Comparison of ENCODE assay signal across 9 cellular contexts in the genomic region with DNA sequence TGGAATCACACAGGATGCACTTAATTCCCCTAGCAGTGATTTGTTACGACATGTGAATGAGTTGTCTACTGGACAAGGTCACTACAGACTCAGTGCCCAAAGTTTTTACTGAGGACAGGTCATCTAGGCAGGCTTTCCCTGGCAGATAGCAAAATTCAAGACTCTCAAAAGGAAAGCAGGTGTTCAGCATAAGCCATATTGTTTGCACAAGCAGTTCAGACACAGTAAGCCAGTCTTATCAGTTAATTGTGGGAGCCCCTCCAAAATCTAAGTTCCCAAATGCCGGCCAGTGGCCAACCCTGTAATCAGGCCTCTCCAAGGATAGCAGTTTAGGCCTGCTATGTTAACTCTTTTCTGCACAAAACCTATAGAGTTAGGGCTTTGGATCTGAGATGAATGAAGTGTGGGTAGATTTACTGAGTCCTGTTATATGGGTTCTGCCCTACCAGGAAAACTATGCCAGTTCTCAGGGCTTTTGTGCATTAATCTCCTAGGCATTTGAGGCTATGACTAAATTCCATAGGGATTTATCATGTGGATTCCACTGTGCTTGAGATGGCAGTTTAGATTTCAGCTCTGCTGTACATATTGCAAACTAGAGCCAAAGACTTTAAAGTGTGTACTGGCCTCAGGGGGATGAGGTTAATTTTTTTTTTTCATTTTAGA. TPM values are rescaled to one million over a fixed set of nuclear protein-coding genes. Genes with fewer than 3 reads are reported as not detected.
A peak's percentile ranks its signal among the peaks of the same experiment; 100 is the strongest.
DNase-seq lines count a peak whose midpoint lies in the region; TF ChIP-seq lines count a peak whose summit lies in the region.
"Had no signal": no experiment of that assay in that cellular context is flagged by ENCODE, and none has a peak within 500 bp of the region (broad histone marks: within the 10 kb centered on the region; RNA-seq: fewer than 3 reads in every experiment).

No MANE protein-coding gene starts in this region.

- TF ChIP-seq CTCF in adrenal gland (IDR thresholded peaks at IDR 0.05) (no peak), Peyer's patch (IDR thresholded peaks at IDR 0.05) (no peak)

- DNase-seq in HS-5 (ENCODE audit: low read depth) (peak; percentile 88), adrenal gland (peak in 3 of 7 donors; percentile 52 to 60 (median 55)), glomerular visceral epithelial cell (ENCODE audit: extremely low spot score) (peak; percentile 70), stromal cell of bone marrow (ENCODE audit: low read depth) (peak; percentile 86), NOMO-1 treated with DMSO at 0.1 percent for 48 hours (lab: John Stamatoyannopoulos, UW; ENCODE audit: unreplicated experiment) (no peak), DMS153 treated with DMSO at 0.1 percent for 48 hours (lab: John Stamatoyannopoulos, UW; ENCODE audit: unreplicated experiment) (no peak), Peyer's patch (no peak)
- DNase-seq: colonic mucosa, left cardiac atrium had no signal

- H3K27me3 ChIP-seq in adrenal gland (no peaks in the 10 kb centered on the region), Peyer's patch (no peaks in the 10 kb centered on the region)
- H3K27me3 ChIP-seq: colonic mucosa had no signal

- peaks cover 30 to 72% of the 10 kb centered on the region in 2 donors for H3K4me1 ChIP-seq in adrenal gland (replicated peaks in 1 of 2)
- peaks cover 0 to 21% (median 3%) of the 10 kb centered on the region in 4 donors for H3K4me1 ChIP-seq in Peyer's patch
- H3K4me1 ChIP-seq: colonic mucosa had no signal

- TF ChIP-seq POLR2A in adrenal gland (IDR thresholded peaks at IDR 0.05) (peak; percentile 21 to 65), Peyer's patch (IDR thresholded peaks at IDR 0.05) (no peak)

- H3K27ac ChIP-seq in adrenal gland = peak overlapping the region; percentile 65 to 98 (median 77)
- H3K27ac ChIP-seq in Peyer's patch = peak overlapping the region in 1 of 4 donors; percentile 9
- H3K27ac ChIP-seq: colonic mucosa had no signal

- H3K4me3 ChIP-seq in adrenal gland (no peak overlapping the region), Peyer's patch (no peak overlapping the region)
- H3K4me3 ChIP-seq: colonic mucosa had no signal

- 18 to 45% (median 24%) methylated on average over 2 of the region's 2 CpGs for WGBS in adrenal gland, 4 donors

- intact Hi-C loops in adrenal gland (cut with DNase I) = loop anchor here (10.0 kb wide), 3 partner anchors 93 to 353 kb away; no protein-coding TSS in a partner anchor

- H3K9me3 ChIP-seq in adrenal gland (replicated peaks in 1 of 3) (no peaks in the 10 kb centered on the region), Peyer's patch (no peaks in the 10 kb centered on the region)
- H3K9me3 ChIP-seq: colonic mucosa had no signal

- H3K36me3 ChIP-seq in adrenal gland (replicated peaks in 1 of 2) (peaks cover 0 to 12% of the 10 kb centered on the region in 2 donors), Peyer's patch (no peaks in the 10 kb centered on the region)
- H3K36me3 ChIP-seq: colonic mucosa had no signal

RNA-seq across cellular contexts. Expression of a gene that starts 4.8 kb away (rescaled TPM):
- total RNA-seq in adrenal gland = 100 to 1,000 TPM in 5 of 8 donors, 10 to 100 TPM in 3; 86.0 to 125 (median 109) TPM
- 10 to 100 TPM; 20.2 to 49.3 (median 24.5) TPM for polyA plus RNA-seq in adrenal gland
- 100 to 1,000 TPM; 102 to 122 (median 107) TPM for total RNA-seq in Peyer's patch

RNA-seq across cellular contexts. Expression of a gene that starts 6.3 kb away (rescaled TPM):
- total RNA-seq in adrenal gland = 10 to 100 TPM in 7 of 8 donors, 1 to 10 TPM in 1; 9.4 to 24.4 (median 15.4) TPM
- polyA plus RNA-seq in adrenal gland = 10 to 100 TPM in 2 of 3 donors, 1 to 10 TPM in 1; 5.8 to 12.9 (median 11.1) TPM
- 1 to 10 TPM; 1.4 to 3.1 (median 2.2) TPM for total RNA-seq in Peyer's patch

Comparison
In these comparisons a context has a peak if more than half of its experiments do, and no peak if none do; other contexts are left out.
1. DNase-seq: peak in HS-5 (single experiment), glomerular visceral epithelial cell (single experiment) and stromal cell of bone marrow (single experiment); none in NOMO-1 treated with DMSO at 0.1 percent for 48 hours (single experiment), DMS153 treated with DMSO at 0.1 percent for 48 hours (single experiment) and Peyer's patch (0 of 3).
2. POLR2A ChIP-seq: peak in adrenal gland (2 of 2); none in Peyer's patch (0 of 2).